14 cellular contexts compared by ENCODE assay signal in genomic region chrX:11499076-11500044, GRCh38.
A peak's percentile ranks its signal among the peaks of the same experiment; 100 is the strongest.
DNase-seq lines count a peak whose midpoint lies in the region; ATAC-seq and TF ChIP-seq lines count a peak whose summit lies in the region.
"Had no signal": no experiment of that assay in that cellular context is flagged by ENCODE, and none has a peak within 500 bp of the region (broad histone marks: within the 10 kb centered on the region; RNA-seq: fewer than 3 reads in every experiment).

No MANE protein-coding gene starts in this region.

- no peaks in the 10 kb centered on the region for H3K36me3 Mint-ChIP-seq in chondrocyte (ENCODE audit: low read depth)
- H3K36me3 Mint-ChIP-seq in nephron (ENCODE audit: low read depth) = no peaks in the 10 kb centered on the region
- no peaks in the 10 kb centered on the region for H3K36me3 Mint-ChIP-seq in CD14-positive monocyte
- H3K36me3 Mint-ChIP-seq in activated T-cell treated with anti-CD3 and anti-CD28 coated beads, Interleukin-2, amount 50 U/mL, for 24 hours (ENCODE audit: low read depth) = no peaks in the 10 kb centered on the region

- H3K27ac Mint-ChIP-seq in chondrocyte (ENCODE audit: unreplicated experiment) (peak overlapping the region; percentile 82), nephron (peak overlapping the region; percentile 10 to 98 (median 61)), CD14-positive monocyte (no peak overlapping the region)
- no peak overlapping the region for H3K27ac Mint-ChIP-seq in activated T-cell treated with anti-CD3 and anti-CD28 coated beads, Interleukin-2, amount 50 U/mL, for 24 hours
- H3K27ac Mint-ChIP-seq: dendritic cell treated with granulocyte-macrophage colony-stimulating factor and Interleukin-4, amounts not matched to agents 40 ng/mL and 50 ng/mL, for 4 days had no signal

- intact Hi-C loops in CD14-positive monocyte (cut with micrococcal nuclease) = no loop called here
- intact Hi-C loops in heart right ventricle (cut with DNase I) = loop anchor here in 1 of 10 donors (10.0 kb wide), 1 partner anchor 115 kb away; no protein-coding TSS in a partner anchor

- DNase-seq in AG10803 (ENCODE audit: low read depth) = peak; percentile 42
- DNase-seq in M059J (ENCODE audit: low read depth) = peak; percentile 62
- DNase-seq in chondrocyte (ENCODE audit: low spot score) = no peak
- DNase-seq in CD14-positive monocyte (ENCODE audit: low spot score) = no peak
- no peak for DNase-seq in activated T-cell treated with anti-CD3 and anti-CD28 coated beads, Interleukin-2, amount 50 U/mL, for 24 hours
- no peak for DNase-seq in heart right ventricle
- DNase-seq: activated T-cell treated with anti-CD3 and anti-CD28 coated beads for 4 hours, DMS53, NCI-H345, OCI-M1, substantia nigra had no signal

- no peak overlapping the region for H3K4me3 Mint-ChIP-seq in chondrocyte (ENCODE audit: unreplicated experiment)
- no peak overlapping the region for H3K4me3 Mint-ChIP-seq in nephron
- H3K4me3 Mint-ChIP-seq in CD14-positive monocyte = no peak overlapping the region
- no peak overlapping the region for H3K4me3 Mint-ChIP-seq in activated T-cell treated with anti-CD3 and anti-CD28 coated beads, Interleukin-2, amount 50 U/mL, for 24 hours
- H3K4me3 Mint-ChIP-seq: dendritic cell treated with granulocyte-macrophage colony-stimulating factor and Interleukin-4, amounts not matched to agents 40 ng/mL and 50 ng/mL, for 4 days had no signal

- no peaks in the 10 kb centered on the region for H3K27me3 ChIP-seq in heart right ventricle

- TF ChIP-seq CTCF in AG10803 (conservative IDR thresholded peaks at IDR 0.05; ENCODE audit: low read length) (no peak), chondrocyte (IDR thresholded peaks at IDR 0.05) (no peak), nephron (IDR thresholded peaks at IDR 0.05; ENCODE audit: unreplicated experiment in 3 of 3) (no peak), CD14-positive monocyte (IDR thresholded peaks at IDR 0.05) (no peak), heart right ventricle (IDR thresholded peaks at IDR 0.05) (no peak)

- H3K4me1 Mint-ChIP-seq in chondrocyte (ENCODE audit: low read depth) (peaks cover 16% of the 10 kb centered on the region), nephron (peaks cover 15% of the 10 kb centered on the region), CD14-positive monocyte (no peaks in the 10 kb centered on the region)
- H3K4me1 Mint-ChIP-seq in activated T-cell treated with anti-CD3 and anti-CD28 coated beads, Interleukin-2, amount 50 U/mL, for 24 hours (ENCODE audit: low read depth) = no peaks in the 10 kb centered on the region

- H3K36me3 ChIP-seq in heart right ventricle = no peaks in the 10 kb centered on the region

- H3K4me1 ChIP-seq in heart right ventricle = no peaks in the 10 kb centered on the region

- no peak for ATAC-seq in HG02938 (IDR thresholded peaks at IDR 0.05; ENCODE audit: unreplicated experiment)
- no peak for ATAC-seq in heart right ventricle

- H3K27me3 Mint-ChIP-seq in chondrocyte (ENCODE audit: low read depth) (no peaks in the 10 kb centered on the region), nephron (ENCODE audit: low read depth) (no peaks in the 10 kb centered on the region), CD14-positive monocyte (ENCODE audit: low read depth in 3 of 3) (peaks cover 0 to 2% (median 0%) of the 10 kb centered on the region in 3 donors)
- H3K27me3 Mint-ChIP-seq in activated T-cell treated with anti-CD3 and anti-CD28 coated beads, Interleukin-2, amount 50 U/mL, for 24 hours = peaks cover 41% of the 10 kb centered on the region
- H3K27me3 Mint-ChIP-seq: dendritic cell treated with granulocyte-macrophage colony-stimulating factor and Interleukin-4, amounts not matched to agents 40 ng/mL and 50 ng/mL, for 4 days had no signal

- 56 to 61% methylated on average over 5 of the region's 5 CpGs for WGBS in heart right ventricle, 2 donors

- no peak overlapping the region for H3K4me3 ChIP-seq in AG10803 (ENCODE audit: low read length)
- H3K4me3 ChIP-seq in heart right ventricle = no peak overlapping the region

- H3K9me3 Mint-ChIP-seq in chondrocyte (ENCODE audit: low read depth) = peaks cover 13% of the 10 kb centered on the region
- peaks cover 5% of the 10 kb centered on the region for H3K9me3 Mint-ChIP-seq in nephron
- peaks cover 0 to 2% (median 0%) of the 10 kb centered on the region in 7 donors for H3K9me3 Mint-ChIP-seq in CD14-positive monocyte
- no peaks in the 10 kb centered on the region for H3K9me3 Mint-ChIP-seq in activated T-cell treated with anti-CD3 and anti-CD28 coated beads, Interleukin-2, amount 50 U/mL, for 24 hours
- H3K9me3 Mint-ChIP-seq: dendritic cell treated with granulocyte-macrophage colony-stimulating factor and Interleukin-4, amounts not matched to agents 40 ng/mL and 50 ng/mL, for 4 days had no signal

- peaks cover 0 to 3% (median 0%) of the 10 kb centered on the region in 11 donors for H3K9me3 ChIP-seq in heart right ventricle

- no peak overlapping the region for H3K27ac ChIP-seq in heart right ventricle

Comparison
In these comparisons a context has a peak if more than half of its experiments do, and no peak if none do; other contexts are left out.
1. DNase-seq: peak in AG10803 (single experiment) and M059J (single experiment); none in chondrocyte (single experiment), CD14-positive monocyte (single experiment), activated T-cell treated with anti-CD3 and anti-CD28 coated beads, Interleukin-2, amount 50 U/mL, for 24 hours (single experiment) and heart right ventricle (0 of 2).
2. H3K27ac Mint-ChIP-seq: peak in chondrocyte (single experiment) and nephron (3 of 3); none in CD14-positive monocyte (0 of 7) and activated T-cell treated with anti-CD3 and anti-CD28 coated beads, Interleukin-2, amount 50 U/mL, for 24 hours (single experiment).